ENCODE assay signal across 1 cellular context in the genomic region with DNA sequence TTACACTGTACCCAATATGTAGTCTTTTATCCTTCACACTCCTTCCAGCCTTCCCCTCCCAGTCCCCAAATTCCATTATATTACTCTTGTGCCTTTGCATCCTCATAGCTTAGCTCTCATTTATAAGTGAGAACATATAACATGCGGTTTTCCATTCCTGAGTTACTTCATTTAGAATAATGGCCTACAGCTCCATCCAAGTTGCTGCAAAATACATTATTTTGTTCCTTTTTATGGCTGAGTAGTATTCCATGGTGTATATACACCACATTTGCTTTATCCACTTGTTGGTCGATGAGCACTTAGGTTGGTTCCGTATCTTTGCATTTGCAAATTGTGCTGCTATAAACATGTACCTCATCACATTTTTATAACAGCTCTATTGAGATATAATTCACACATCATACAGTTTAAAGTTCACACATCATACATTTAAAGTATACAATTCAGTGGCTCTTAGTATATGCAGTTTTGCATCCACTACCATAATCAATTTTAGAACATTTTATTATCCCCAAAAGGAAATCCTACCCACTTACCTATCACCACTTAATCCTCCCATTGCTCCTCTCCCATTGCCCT.
TF ChIP-seq lines count a peak whose summit lies in the region.

No MANE protein-coding gene starts in this region.

TF ChIP-seq in K562, 482 proteins besides CTCF, POLR2A, EP300 and RAD21:
- peak; percentile 52 for TF ChIP-seq ZNF146 (CRISPR knock-in tag; IDR thresholded peaks at IDR 0.05; ENCODE audit: unreplicated experiment)
- TF ChIP-seq, protein P1, sequence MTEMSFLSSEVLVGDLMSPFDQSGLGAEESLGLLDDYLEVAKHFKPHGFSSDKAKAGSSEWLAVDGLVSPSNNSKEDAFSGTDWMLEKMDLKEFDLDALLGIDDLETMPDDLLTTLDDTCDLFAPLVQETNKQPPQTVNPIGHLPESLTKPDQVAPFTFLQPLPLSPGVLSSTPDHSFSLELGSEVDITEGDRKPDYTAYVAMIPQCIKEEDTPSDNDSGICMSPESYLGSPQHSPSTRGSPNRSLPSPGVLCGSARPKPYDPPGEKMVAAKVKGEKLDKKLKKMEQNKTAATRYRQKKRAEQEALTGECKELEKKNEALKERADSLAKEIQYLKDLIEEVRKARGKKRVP (CRISPR knock-in tag; IDR thresholded peaks at IDR 0.05): no peak
